In genomic region chr18:24014986-24015896, GRCh38 we compare ENCODE assay signal across 8 cellular contexts. TPM values are rescaled to one million over a fixed set of nuclear protein-coding genes. Genes with fewer than 3 reads are reported as not detected.
DNase-seq lines count a peak whose midpoint lies in the region; ATAC-seq and TF ChIP-seq lines count a peak whose summit lies in the region.

No MANE protein-coding gene starts in this region.

- no peaks in the 10 kb centered on the region for H3K36me3 ChIP-seq in transverse colon

- no peaks in the 10 kb centered on the region for H3K9me3 Mint-ChIP-seq in natural killer cell

- peak overlapping the region; percentile 99 for H3K4me3 Mint-ChIP-seq in natural killer cell

- in situ Hi-C loops in ACHN (cut with HindIII; ENCODE audit: low pct_ligation_motif_present, low pct_unique_long_range_greater_than_20kb, low sequenced_read_pairs) (no loop called here), transverse colon (cut with MboI; ENCODE audit: low pct_ligation_motif_present in 1 of 4, low pct_unique_long_range_greater_than_20kb in 1 of 4, low sequenced_read_pairs in 3 of 4) (no loop called here)

- peak overlapping the region; percentile 57 to 88 (median 75) for H3K4me3 ChIP-seq in transverse colon

- DNase-seq in ACHN, result peak; percentile 38
- peak; percentile 31 for DNase-seq in H4 (ENCODE audit: low spot score)
- peak; percentile 14 for DNase-seq in OCI-M1 (lab: John Stamatoyannopoulos, UW)
- DNase-seq in activated gamma-delta T cell treated with Interleukin-2 at 50 U/mL for 16 hours, result peak; percentile 45
- peak; percentile 66 for DNase-seq in fibroblast of the conjunctiva (ENCODE audit: low read depth)
- DNase-seq in natural killer cell, result peak; percentile 35
- peak; percentile 54 for DNase-seq in transverse colon
- DNase-seq in GM10266 (ENCODE audit: extremely low spot score), result no peak

- no peak for TF ChIP-seq CTCF in natural killer cell (IDR thresholded peaks at IDR 0.05)
- TF ChIP-seq CTCF in transverse colon (IDR thresholded peaks at IDR 0.05), result no peak
- no peak for TF ChIP-seq CTCF in GM10266 (IDR thresholded peaks at IDR 0.05; ENCODE audit: control insufficient read depth, insufficient read depth, low read depth, missing control alignments)

- H3K27me3 ChIP-seq in transverse colon, result no peaks in the 10 kb centered on the region

- peak; percentile 18 to 27 (median 26) for ATAC-seq in natural killer cell

- WGBS in transverse colon (ENCODE audit: low coverage in 1 of 2), 2 donors, result 2 to 3% methylated on average over 8 to 41 of the region's 55 CpGs

- H3K27me3 Mint-ChIP-seq in natural killer cell (ENCODE audit: low read depth in 2 of 2), result no peaks in the 10 kb centered on the region

- no peak for TF ChIP-seq EP300 in transverse colon (IDR thresholded peaks at IDR 0.05; ENCODE audit: low read depth)

- H3K36me3 Mint-ChIP-seq in natural killer cell, result no peaks in the 10 kb centered on the region

- H3K4me1 ChIP-seq in transverse colon, result peaks cover 3 to 22% (median 5%) of the 10 kb centered on the region in 4 donors

- intact Hi-C loops in natural killer cell (cut with micrococcal nuclease), result loop anchor here (2.0 to 10.0 kb wide), 7 partner anchors 22 to 780 kb away; no protein-coding TSS in a partner anchor
- intact Hi-C loops in transverse colon (cut with DNase I; ENCODE audit: low total_unique reads), result no loop called here

- TF ChIP-seq POLR2A in transverse colon (IDR thresholded peaks at IDR 0.05), result peak; percentile 42

- H3K9me3 ChIP-seq in transverse colon, result no peaks in the 10 kb centered on the region

- peak overlapping the region; percentile 81 to 87 (median 83) for H3K27ac ChIP-seq in transverse colon

- H3K4me1 Mint-ChIP-seq in natural killer cell, result peaks cover 80 to 83% of the 10 kb centered on the region in 2 donors

- H3K27ac Mint-ChIP-seq in natural killer cell, result peak overlapping the region; percentile 92 to 93

RNA-seq across cellular contexts. Expression of gene TTC39C, which starts 0.7 kb away (rescaled TPM):
- total RNA-seq in H4 (2014; rRNA removed; shearing (Covaris generic)), result 20.8 and 21.3 TPM in 2 replicates
- total RNA-seq in natural killer cell (10 to 100 TPM; 39.0 to 61.5 (median 44.3) TPM), transverse colon (10 to 100 TPM in 1 of 4 donors, 1 to 10 TPM in 3; 4.8 to 18.4 (median 7.4) TPM)
